ENCODE assay signal across 1 cellular context in genomic region chr5:142297786-142298185, GRCh38. TPM values are rescaled to one million over a fixed set of nuclear protein-coding genes. Genes with fewer than 3 reads are reported as not detected.
"Had no signal": no experiment of that assay in that cellular context is flagged by ENCODE, and none has a peak within 500 bp of the region (broad histone marks: within the 10 kb centered on the region; RNA-seq: fewer than 3 reads in every experiment).

No MANE protein-coding gene starts in this region.

RNA-seq across cellular contexts. Expression of gene SPRY4, which starts 27.0 kb away (rescaled TPM):
- total RNA-seq: activated B cell treated with CpG ODN at 0.5 μM for 24 hours had no signal
